In the genomic region with DNA sequence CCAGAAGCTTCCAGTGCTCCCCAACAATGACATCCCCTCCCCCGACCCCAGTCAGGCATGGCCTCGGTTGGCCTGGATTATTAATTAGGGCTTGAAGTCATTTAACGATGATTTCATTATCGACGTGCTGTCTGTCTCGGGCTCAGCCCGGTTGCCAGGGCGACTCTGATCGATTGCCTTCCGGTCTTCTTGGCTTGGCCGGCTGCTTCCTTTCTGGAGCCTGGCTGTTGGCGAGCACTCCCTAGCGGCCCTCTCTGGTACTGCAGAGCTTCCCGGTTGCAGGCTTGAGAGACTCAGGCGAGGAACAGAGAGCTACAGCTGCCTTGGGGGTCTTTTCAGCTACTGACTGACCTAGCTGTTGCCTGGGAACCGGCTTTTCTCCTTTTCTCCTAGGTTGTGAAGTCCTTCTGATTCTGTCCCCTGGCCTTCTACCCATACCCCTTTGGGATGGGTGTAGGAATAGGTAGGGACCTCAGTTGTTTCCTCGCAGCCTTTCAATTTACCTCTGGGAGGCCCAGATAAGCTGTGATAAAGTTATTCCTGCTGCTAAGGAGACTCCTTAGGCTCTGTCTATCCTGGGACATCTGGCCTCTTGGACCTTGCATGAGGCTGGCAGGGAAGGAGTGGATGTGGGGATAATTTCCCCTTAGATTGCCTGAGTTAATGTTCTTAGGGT, we compare ENCODE assay signal across 8 cellular contexts. TPM values are rescaled to one million over a fixed set of nuclear protein-coding genes. Genes with fewer than 3 reads are reported as not detected.
DNase-seq lines count a peak whose midpoint lies in the region; ATAC-seq and TF ChIP-seq lines count a peak whose summit lies in the region.

No MANE protein-coding gene starts in this region.

- peak; percentile 96 for TF ChIP-seq CTCF in kidney epithelial cell (IDR thresholded peaks at IDR 0.05; ENCODE audit: insufficient read depth, low read length, poor library complexity, severe bottlenecking)

- peak; percentile 52 for ATAC-seq in HG02840 (IDR thresholded peaks at IDR 0.05; ENCODE audit: low FRiP score, unreplicated experiment)

- peaks cover 71% of the 10 kb centered on the region for H3K27me3 ChIP-seq in kidney epithelial cell (ENCODE audit: control insufficient read depth, insufficient read depth, low read length)

- peak; percentile 26 for DNase-seq in NCI-H510A treated with DMSO at 0.1 percent for 48 hours (lab: John Stamatoyannopoulos, UW)
- no peak for DNase-seq in NCI-H510A (lab: John Stamatoyannopoulos, UW)
- DNase-seq in NCI-H146 treated with DMSO at 0.1 percent for 48 hours (lab: John Stamatoyannopoulos, UW; ENCODE audit: unreplicated experiment): peak; percentile 54
- DNase-seq in activated CD4-positive, CD25-positive, alpha-beta regulatory T cell treated with anti-CD3 and anti-CD28 coated beads, Interleukin-2, amount 50 U/mL, for 16 hours (ENCODE audit: low read depth, low spot score): peak; percentile 58
- DNase-seq in central memory CD4-positive, alpha-beta T cell: peak; percentile 65
- no peak for DNase-seq in kidney epithelial cell (ENCODE audit: low read depth)
- DNase-seq in stimulated activated CD4-positive, alpha-beta T cell treated with anti-CD3 and anti-CD28 coated beads, Interleukin-4, amount 100 ng/mL, for 1 hour: peak; percentile 83

- H3K36me3 ChIP-seq in kidney epithelial cell (ENCODE audit: control insufficient read depth, insufficient read depth, low read length): no peaks in the 10 kb centered on the region

- H3K4me3 ChIP-seq in kidney epithelial cell (ENCODE audit: low read depth, low read length): no peak overlapping the region

RNA-seq across cellular contexts. Expression of a gene that starts 5.5 kb away (rescaled TPM):
- total RNA-seq in kidney epithelial cell: not detected in 2 replicates

RNA-seq across cellular contexts. Expression of a gene that starts 30.0 kb away (rescaled TPM):
- 57.6 and 68.4 TPM in 2 replicates for total RNA-seq in kidney epithelial cell

Comparison
In these comparisons a context has a peak if more than half of its experiments do, and no peak if none do; other contexts are left out.
1. DNase-seq: peak in NCI-H510A treated with DMSO at 0.1 percent for 48 hours (single experiment), NCI-H146 treated with DMSO at 0.1 percent for 48 hours (single experiment), activated CD4-positive, CD25-positive, alpha-beta regulatory T cell treated with anti-CD3 and anti-CD28 coated beads, Interleukin-2, amount 50 U/mL, for 16 hours (single experiment), central memory CD4-positive, alpha-beta T cell (single experiment) and stimulated activated CD4-positive, alpha-beta T cell treated with anti-CD3 and anti-CD28 coated beads, Interleukin-4, amount 100 ng/mL, for 1 hour (single experiment); none in NCI-H510A (single experiment) and kidney epithelial cell (single experiment).